ENCODE assay signal across 8 cellular contexts in genomic region chr7:332646-333398, GRCh38. TPM values are rescaled to one million over a fixed set of nuclear protein-coding genes. Genes with fewer than 3 reads are reported as not detected.
A peak's percentile ranks its signal among the peaks of the same experiment; 100 is the strongest.
DNase-seq lines count a peak whose midpoint lies in the region; ATAC-seq lines count a peak whose summit lies in the region.

No MANE protein-coding gene starts in this region.

- H3K9me3 Mint-ChIP-seq in naive B cell = peaks cover 0 to 11% (median 0%) of the 10 kb centered on the region in 7 donors

- H3K27ac ChIP-seq in esophagus (ENCODE audit: low read depth in 2 of 2, low read length in 1 of 2) = peak overlapping the region; percentile 22 to 67

- H3K27ac Mint-ChIP-seq in naive B cell = no peak overlapping the region

- H3K4me3 Mint-ChIP-seq in naive B cell = no peak overlapping the region

- H3K4me1 Mint-ChIP-seq in naive B cell = peaks cover 0 to 10% (median 9%) of the 10 kb centered on the region in 3 donors

- peaks cover 9 to 42% (median 23%) of the 10 kb centered on the region in 3 donors for H3K27me3 Mint-ChIP-seq in naive B cell

- H3K9me3 ChIP-seq in esophagus (ENCODE audit: control insufficient read depth in 2 of 2, insufficient read depth in 1 of 2, low read depth in 1 of 2, low read length in 1 of 2) = peaks cover 0 to 9% of the 10 kb centered on the region in 2 donors

- H3K27me3 ChIP-seq in esophagus (ENCODE audit: control insufficient read depth in 1 of 2, insufficient read depth in 2 of 2, low read length in 2 of 2) = no peaks in the 10 kb centered on the region

- ATAC-seq in naive B cell (ENCODE audit: low read depth in 2 of 2) (peak; percentile 96 to 97), GM19328 (IDR thresholded peaks at IDR 0.05; ENCODE audit: unreplicated experiment) (no peak)

- no peaks in the 10 kb centered on the region for H3K36me3 Mint-ChIP-seq in naive B cell

- no peaks in the 10 kb centered on the region for H3K36me3 ChIP-seq in esophagus (ENCODE audit: control insufficient read depth in 2 of 2, insufficient read depth in 2 of 2, low read length in 1 of 2)

- WGBS in esophagus, 2 donors = 3% methylated on average over 46 to 57 of the region's 57 CpGs

- DNase-seq in NCI-H524 (lab: John Stamatoyannopoulos, UW) (peak; percentile 24 to 64), NCI-H524 treated with DMSO at 0.1 percent for 48 hours (lab: John Stamatoyannopoulos, UW) (no peak), NOMO-1 treated with dmso at 0.1 percent for 144 hours (lab: John Stamatoyannopoulos, UW; ENCODE audit: unreplicated experiment) (peak; percentile 22), activated T-cell treated with anti-CD3 and anti-CD28 coated beads for 4 hours (peak; percentile 93), naive B cell (peak; percentile 75)
- DNase-seq in stimulated activated CD8-positive, alpha-beta memory T cell treated with anti-CD3 and anti-CD28 coated beads, Interleukin-7, amount 100 ng/mL, for 1 hour (ENCODE audit: low read depth in 2 of 2) = peak; percentile 74 to 91

- H3K4me1 ChIP-seq in esophagus (ENCODE audit: control insufficient read depth in 2 of 2, insufficient read depth in 2 of 2, low read length in 1 of 2) = peaks cover 5 to 10% of the 10 kb centered on the region in 2 donors

- peak overlapping the region; percentile 15 to 17 for H3K4me3 ChIP-seq in esophagus (ENCODE audit: low read depth in 1 of 2, low read length in 2 of 2)

RNA-seq across cellular contexts. Expression of gene FOXL3, which starts 42.9 kb away (rescaled TPM):
- not detected for polyA plus RNA-seq in esophagus
- polyA plus RNA-seq in naive B cell (ENCODE audit: low read depth in 6 of 6) = not detected
